1 cellular context compared by ENCODE assay signal in genomic region chr5:109399092-109399759, GRCh38.
TF ChIP-seq lines count a peak whose summit lies in the region.

No MANE protein-coding gene starts in this region.

TF ChIP-seq in GM23338, 12 proteins besides CTCF, POLR2A, EP300 and RAD21 (continued from another document):
- TF ChIP-seq ZNF462 (CRISPR knock-in tag; IDR thresholded peaks at IDR 0.05) = no peak
